In the genomic region with DNA sequence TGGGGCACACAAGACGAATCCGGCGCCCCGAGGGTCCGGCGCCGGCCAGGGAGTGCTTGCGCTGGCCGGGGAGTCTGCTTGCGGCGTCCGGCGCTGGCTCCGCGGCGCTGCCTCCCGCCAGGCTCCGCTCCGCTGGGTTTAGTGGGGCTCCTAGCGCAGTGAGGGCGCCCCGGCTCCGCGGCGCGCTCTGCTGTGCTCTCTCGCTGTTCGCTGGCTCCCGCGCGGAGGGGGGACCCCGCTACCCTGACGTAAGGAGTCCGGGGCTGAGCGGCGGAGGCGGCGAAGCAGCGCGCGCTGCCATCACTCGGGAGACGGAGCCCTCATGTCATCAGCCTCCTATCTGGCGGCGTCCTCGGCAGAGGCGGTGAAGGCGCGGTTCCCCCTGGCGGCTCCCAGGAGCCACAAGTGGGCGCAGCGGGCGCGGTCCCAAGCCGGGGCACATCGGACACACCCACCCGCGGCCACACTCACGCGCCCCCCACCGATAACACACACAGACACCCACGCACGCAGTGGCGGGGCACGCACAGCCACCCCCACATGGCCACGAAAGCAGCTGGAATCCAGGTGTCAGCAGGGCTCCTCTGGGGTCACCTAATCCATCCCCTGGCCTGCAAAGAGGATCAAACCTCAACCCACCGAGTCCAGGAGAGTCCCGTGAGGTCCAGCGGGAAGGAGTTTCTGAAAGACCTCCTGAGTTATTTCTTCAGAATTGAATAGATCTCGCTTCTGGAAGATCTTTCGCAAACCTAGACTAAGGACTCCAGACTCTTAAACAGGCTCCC, we compare ENCODE assay signal across 13 cellular contexts. TPM values are rescaled to one million over a fixed set of nuclear protein-coding genes. Genes with fewer than 3 reads are reported as not detected.
A peak's percentile ranks its signal among the peaks of the same experiment; 100 is the strongest.
DNase-seq lines count a peak whose midpoint lies in the region; ATAC-seq and TF ChIP-seq lines count a peak whose summit lies in the region.
"Had no signal": no experiment of that assay in that cellular context is flagged by ENCODE, and none has a peak within 500 bp of the region (broad histone marks: within the 10 kb centered on the region; RNA-seq: fewer than 3 reads in every experiment).

A gene (minus strand): TSS at position 189 of the 785 bp plus-strand sequence. CDS start 482 bp downstream, outside the sequence.

- no peaks in the 10 kb centered on the region for H3K9me3 ChIP-seq in ascending aorta
- no peaks in the 10 kb centered on the region for H3K9me3 ChIP-seq in mucosa of descending colon
- no peaks in the 10 kb centered on the region for H3K9me3 ChIP-seq in esophagus muscularis mucosa

- TF ChIP-seq POLR2A in esophagus muscularis mucosa (IDR thresholded peaks at IDR 0.05; ENCODE audit: low read depth) = no peak

- DNase-seq in D341Med (ENCODE audit: low spot score) = peak; percentile 56
- peak; percentile 36 for DNase-seq in HEK293T (ENCODE audit: extremely low spot score)
- no peak for DNase-seq in ascending aorta (ENCODE audit: low spot score in 2 of 2)
- peak; percentile 69 for DNase-seq in left kidney (ENCODE audit: low read depth, low spot score)
- DNase-seq in mucosa of descending colon = no peak
- no peak for DNase-seq in esophagus muscularis mucosa (ENCODE audit: extremely low spot score)
- no peak for DNase-seq in NCI-H2029 (lab: John Stamatoyannopoulos, UW)
- DNase-seq: activated naive CD4-positive, alpha-beta T cell treated with Interleukin-2 at 50 U/mL for 16 hours; DMS153; effector CD8-positive, alpha-beta T cell; immature natural killer cell; Karpas-422 had no signal

- H3K27me3 ChIP-seq in ascending aorta (no peaks in the 10 kb centered on the region), esophagus muscularis mucosa (peaks cover 0 to 91% (median 35%) of the 10 kb centered on the region in 4 donors)

- intact Hi-C loops in ascending aorta (cut with DNase I) (no loop called here), mucosa of descending colon (cut with DNase I, micrococcal nuclease) (no loop called here), esophagus muscularis mucosa (cut with DNase I) (no loop called here)

- no peak for TF ChIP-seq CTCF in ascending aorta (IDR thresholded peaks at IDR 0.05)
- TF ChIP-seq CTCF in mucosa of descending colon (IDR thresholded peaks at IDR 0.05) = no peak
- no peak for TF ChIP-seq CTCF in esophagus muscularis mucosa (IDR thresholded peaks at IDR 0.05)

- no peak within 1 kb of the TSS for H3K4me3 ChIP-seq in ascending aorta
- H3K4me3 ChIP-seq in mucosa of descending colon = no peak within 1 kb of the TSS
- H3K4me3 ChIP-seq in esophagus muscularis mucosa = peak within 1 kb of the TSS in 1 of 4 donors; percentile 3

- TF ChIP-seq EP300 in esophagus muscularis mucosa (IDR thresholded peaks at IDR 0.05) = no peak

- WGBS in esophagus muscularis mucosa = no CpG with 5 or more reads among the region's 71 CpGs

- H3K36me3 ChIP-seq in ascending aorta (no peaks in the 10 kb centered on the region), mucosa of descending colon (ENCODE audit: low read depth) (no peaks in the 10 kb centered on the region), esophagus muscularis mucosa (no peaks in the 10 kb centered on the region)

- H3K4me1 ChIP-seq in ascending aorta (no peaks in the 10 kb centered on the region), mucosa of descending colon (ENCODE audit: low read depth) (no peaks in the 10 kb centered on the region), esophagus muscularis mucosa (peaks cover 0 to 32% (median 19%) of the 10 kb centered on the region in 4 donors)

- H3K27ac ChIP-seq in ascending aorta = no peak within 1 kb of the TSS
- H3K27ac ChIP-seq in esophagus muscularis mucosa (replicated peaks in 1 of 4) = no peak within 1 kb of the TSS

- CTCF ChIA-PET in HEK293T (lab: Yijun Ruan, JAX) = interaction anchor here (0.6 kb wide), 1 partner anchor 30 kb away, joined by 3 read pairs; no protein-coding TSS in a partner anchor

- no peak for ATAC-seq in mucosa of descending colon
- ATAC-seq in GM19351 (IDR thresholded peaks at IDR 0.05; ENCODE audit: unreplicated experiment) = no peak

- POLR2A ChIA-PET in HEK293T (lab: Yijun Ruan, JAX) = no interaction called here

TF ChIP-seq in HEK293T, 16 proteins besides CTCF, POLR2A, EP300 and RAD21:
- TF ChIP-seq NFRKB (IDR thresholded peaks at IDR 0.05) (no peak), FOXK2 (IDR thresholded peaks at IDR 0.05) (no peak)
- TF ChIP-seq, protein P1, sequence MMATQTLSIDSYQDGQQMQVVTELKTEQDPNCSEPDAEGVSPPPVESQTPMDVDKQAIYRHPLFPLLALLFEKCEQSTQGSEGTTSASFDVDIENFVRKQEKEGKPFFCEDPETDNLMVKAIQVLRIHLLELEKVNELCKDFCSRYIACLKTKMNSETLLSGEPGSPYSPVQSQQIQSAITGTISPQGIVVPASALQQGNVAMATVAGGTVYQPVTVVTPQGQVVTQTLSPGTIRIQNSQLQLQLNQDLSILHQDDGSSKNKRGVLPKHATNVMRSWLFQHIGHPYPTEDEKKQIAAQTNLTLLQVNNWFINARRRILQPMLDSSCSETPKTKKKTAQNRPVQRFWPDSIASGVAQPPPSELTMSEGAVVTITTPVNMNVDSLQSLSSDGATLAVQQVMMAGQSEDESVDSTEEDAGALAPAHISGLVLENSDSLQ (IDR thresholded peaks at IDR 0.05) = no peak
TF ChIP-seq in HEK293T: peak in this region for 0.

RNA-seq across cellular contexts. Expression of the gene that starts here (rescaled TPM):
- 11.6 TPM for total RNA-seq in ascending aorta
- not detected for total RNA-seq in mucosa of descending colon
- not detected for total RNA-seq in esophagus muscularis mucosa

Comparison
In these comparisons a context has a peak if more than half of its experiments do, and no peak if none do; other contexts are left out.
1. RNA of the gene that starts here (total RNA-seq): 11.6 TPM in ascending aorta (single experiment); not detected in mucosa of descending colon and not detected in esophagus muscularis mucosa; every median in the first group is over 10 times any median in the second.
2. DNase-seq: peak in D341Med (single experiment), HEK293T (single experiment) and left kidney (single experiment); none in ascending aorta (0 of 2), mucosa of descending colon (0 of 3), esophagus muscularis mucosa (single experiment) and NCI-H2029 (single experiment).